In genomic region chr14:104690266-104690711, GRCh38 we compare ENCODE assay signal across 8 cellular contexts. TPM values are rescaled to one million over a fixed set of nuclear protein-coding genes. Genes with fewer than 3 reads are reported as not detected.
DNase-seq lines count a peak whose midpoint lies in the region; ATAC-seq and TF ChIP-seq lines count a peak whose summit lies in the region.

No MANE protein-coding gene starts in this region.

- H2BK120ac ChIP-seq in mesenchymal stem cell (ENCODE audit: low read depth, low read length): peak overlapping the region; percentile 37

- no peak for TF ChIP-seq POLR2A in breast epithelium (IDR thresholded peaks at IDR 0.05)
- TF ChIP-seq POLR2A in vagina (IDR thresholded peaks at IDR 0.05): no peak

- H3K4me3 ChIP-seq in breast epithelium (peak overlapping the region; percentile 83 to 98 (median 90)), mesenchymal stem cell (ENCODE audit: insufficient read depth in 1 of 2, low read depth in 1 of 2, low read length in 2 of 2) (peak overlapping the region; percentile 90 to 93), vagina (peak overlapping the region; percentile 89 to 94)

- H3K9me3 ChIP-seq in breast epithelium (no peaks in the 10 kb centered on the region), mesenchymal stem cell (ENCODE audit: control insufficient read depth, low read length) (no peaks in the 10 kb centered on the region), vagina (no peaks in the 10 kb centered on the region)

- H3K27ac ChIP-seq in breast epithelium (peak overlapping the region; percentile 90 to 91), mesenchymal stem cell (ENCODE audit: low read length, poor library complexity, severe bottlenecking) (peak overlapping the region; percentile 9), vagina (peak overlapping the region; percentile 91)

- H3K79me1 ChIP-seq in mesenchymal stem cell (replicated peaks; ENCODE audit: low read length, poor library complexity, severe bottlenecking): no peaks in the 10 kb centered on the region

- no peak overlapping the region for H2AFZ ChIP-seq in mesenchymal stem cell (ENCODE audit: low read depth, low read length)

- peak overlapping the region; percentile 56 for H4K8ac ChIP-seq in mesenchymal stem cell (ENCODE audit: low read length)

- H2BK5ac ChIP-seq in mesenchymal stem cell (ENCODE audit: low read depth, low read length, poor library complexity, severe bottlenecking): no peak overlapping the region

- H3K4me1 ChIP-seq in breast epithelium (peaks cover 23 to 46% of the 10 kb centered on the region in 2 donors), mesenchymal stem cell (ENCODE audit: control insufficient read depth, insufficient read depth, low read depth, low read length) (peaks cover 69% of the 10 kb centered on the region), vagina (peaks cover 82% of the 10 kb centered on the region)

- H3K36me3 Mint-ChIP-seq in activated naive CD4-positive, alpha-beta T cell treated with anti-CD3 and anti-CD28 coated beads, Interleukin-2, amount 50 U/mL, for 24 hours: no peaks in the 10 kb centered on the region

- TF ChIP-seq CTCF in breast epithelium (IDR thresholded peaks at IDR 0.05): no peak
- no peak for TF ChIP-seq CTCF in vagina (IDR thresholded peaks at IDR 0.05)

- H3K4me3 Mint-ChIP-seq in activated naive CD4-positive, alpha-beta T cell treated with anti-CD3 and anti-CD28 coated beads, Interleukin-2, amount 50 U/mL, for 24 hours: peak overlapping the region; percentile 81

- H4K91ac ChIP-seq in mesenchymal stem cell (ENCODE audit: low read length): peak overlapping the region; percentile 91

- no peak overlapping the region for H2BK15ac ChIP-seq in mesenchymal stem cell (ENCODE audit: low read depth, poor library complexity, severe bottlenecking)

- peaks cover 62% of the 10 kb centered on the region for H3K4me1 Mint-ChIP-seq in activated naive CD4-positive, alpha-beta T cell treated with anti-CD3 and anti-CD28 coated beads, Interleukin-2, amount 50 U/mL, for 24 hours

- whole genome bisulfite sequencing in mesenchymal stem cell: 11% methylated on average over 12 of the region's 12 CpGs

- H3K9me3 Mint-ChIP-seq in activated naive CD4-positive, alpha-beta T cell treated with anti-CD3 and anti-CD28 coated beads, Interleukin-2, amount 50 U/mL, for 24 hours: no peaks in the 10 kb centered on the region

- peak overlapping the region; percentile 35 for H3K27ac Mint-ChIP-seq in activated naive CD4-positive, alpha-beta T cell treated with anti-CD3 and anti-CD28 coated beads, Interleukin-2, amount 50 U/mL, for 24 hours

- DNase-seq in activated naive CD4-positive, alpha-beta T cell (lab: John Stamatoyannopoulos, UW): no peak
- DNase-seq in breast epithelium (ENCODE audit: low spot score in 2 of 2) (no peak), mesenchymal stem cell (no peak), vagina (ENCODE audit: extremely low spot score in 2 of 2) (no peak), medulla oblongata (ENCODE audit: extremely low spot score) (no peak)
- DNase-seq in activated CD4-positive, CD25-positive, alpha-beta regulatory T cell treated with anti-CD3 and anti-CD28 coated beads, Interleukin-2, amount 50 U/mL, for 72 hours: no peak

- no peak overlapping the region for H2AK5ac ChIP-seq in mesenchymal stem cell (ENCODE audit: low read length, severe bottlenecking)

- H3K14ac ChIP-seq in mesenchymal stem cell (ENCODE audit: low read length in 2 of 2): peak overlapping the region in 1 of 2 experiments; percentile 99

- H3K27me3 Mint-ChIP-seq in activated naive CD4-positive, alpha-beta T cell treated with anti-CD3 and anti-CD28 coated beads, Interleukin-2, amount 50 U/mL, for 24 hours: no peaks in the 10 kb centered on the region

- H3K23ac ChIP-seq in mesenchymal stem cell (ENCODE audit: low read length in 2 of 2): peak overlapping the region in 1 of 2 experiments; percentile 75

- intact Hi-C loops in breast epithelium (cut with DNase I; ENCODE audit: low total_unique reads) (no loop called here), vagina (cut with DNase I) (no loop called here)

- no peak for ATAC-seq in GM18502 (IDR thresholded peaks at IDR 0.05; ENCODE audit: poor library complexity, unreplicated experiment)

- peak overlapping the region; percentile 70 to 71 for H3K4ac ChIP-seq in mesenchymal stem cell (ENCODE audit: low read depth in 1 of 2, low read length in 2 of 2)

- peak overlapping the region; percentile 58 for H3K4me2 ChIP-seq in mesenchymal stem cell (ENCODE audit: low read length, poor library complexity, severe bottlenecking)

- no peaks in the 10 kb centered on the region for H3K27me3 ChIP-seq in breast epithelium
- H3K27me3 ChIP-seq in mesenchymal stem cell (ENCODE audit: control insufficient read depth in 1 of 2, insufficient read depth in 1 of 2, low read length in 2 of 2): no peaks in the 10 kb centered on the region
- no peaks in the 10 kb centered on the region for H3K27me3 ChIP-seq in vagina

- H2BK12ac ChIP-seq in mesenchymal stem cell (ENCODE audit: low read length in 2 of 2): peak overlapping the region in 1 of 2 experiments; percentile 2

- H3K9ac ChIP-seq in mesenchymal stem cell (ENCODE audit: low read length): peak overlapping the region; percentile 93

- H3K18ac ChIP-seq in mesenchymal stem cell (ENCODE audit: low read depth in 1 of 2, low read length in 2 of 2): peak overlapping the region; percentile 88 to 97

- no peaks in the 10 kb centered on the region for H3K36me3 ChIP-seq in breast epithelium
- H3K36me3 ChIP-seq in mesenchymal stem cell (ENCODE audit: control insufficient read depth in 1 of 2, insufficient read depth in 2 of 2, low read depth in 1 of 2, low read length in 2 of 2): peaks cover 0 to 39% of the 10 kb centered on the region in 2 experiments
- H3K36me3 ChIP-seq in vagina: no peaks in the 10 kb centered on the region

RNA-seq across cellular contexts. Expression of gene INF2, which starts 0.9 kb away (rescaled TPM):
- total RNA-seq in breast epithelium (10 to 100 TPM; 31.0 to 70.9 (median 51.5) TPM), vagina (49.1 TPM)
- 59.1 TPM for polyA plus RNA-seq in mesenchymal stem cell (2013, experiment 1 of 2)
- polyA plus RNA-seq in mesenchymal stem cell (2013, experiment 2 of 2): 55.9 TPM

RNA-seq across cellular contexts. Expression of gene ADSS1, which starts 33.7 kb away (rescaled TPM):
- 10 to 100 TPM in 1 of 3 donors, 1 to 10 TPM in 2; 6.9 to 13.0 (median 7.3) TPM for total RNA-seq in breast epithelium
- 5.2 TPM for polyA plus RNA-seq in mesenchymal stem cell (2013, experiment 1 of 2)
- polyA plus RNA-seq in mesenchymal stem cell (2013, experiment 2 of 2): 4.8 TPM
- 10.3 TPM for total RNA-seq in vagina

Comparison
In these comparisons a context has a peak if more than half of its experiments do, and no peak if none do; other contexts are left out.
1. H3K27ac ChIP-seq: peak in every context shown above with its lines; median percentile 91 in vagina; 90 in breast epithelium; 9 in mesenchymal stem cell.